ENCODE assay signal across 23 cellular contexts in the genomic region with DNA sequence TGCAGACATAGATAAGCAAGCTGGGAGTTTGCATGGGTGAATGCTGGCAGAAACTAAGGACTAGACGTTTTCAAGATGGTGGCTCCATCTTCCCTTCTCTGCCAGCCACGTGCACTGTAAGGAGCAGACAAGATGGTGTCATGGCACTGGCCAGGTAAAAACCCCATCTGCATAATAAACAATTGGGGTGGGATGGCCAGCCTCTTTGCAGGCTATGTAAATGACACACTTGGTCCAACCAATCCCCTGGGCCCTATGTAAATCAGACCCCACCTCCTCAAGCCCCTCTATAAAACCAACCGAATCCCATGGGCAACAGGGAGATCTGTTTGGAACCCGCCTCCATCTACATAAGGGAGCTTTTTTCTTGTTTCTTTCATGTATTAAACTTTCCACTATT. TPM values are rescaled to one million over a fixed set of nuclear protein-coding genes. Genes with fewer than 3 reads are reported as not detected.
DNase-seq lines count a peak whose midpoint lies in the region; ATAC-seq and TF ChIP-seq lines count a peak whose summit lies in the region.
"Had no signal": no experiment of that assay in that cellular context is flagged by ENCODE, and none has a peak within 500 bp of the region (broad histone marks: within the 10 kb centered on the region; RNA-seq: fewer than 3 reads in every experiment).

No MANE protein-coding gene starts in this region.

- H3K9me3 ChIP-seq in BE2C: no peaks in the 10 kb centered on the region

- H3K9me2 ChIP-seq in GM23338 (ENCODE audit: insufficient read depth): peaks cover 7% of the 10 kb centered on the region; the same call in 1 of the 2 replicates

- H3K4me3 Mint-ChIP-seq in GM23338: no peak overlapping the region
- H3K4me3 Mint-ChIP-seq in WTC11: no peak overlapping the region
- H3K4me3 Mint-ChIP-seq: CD4-positive, alpha-beta memory T cell; H9 had no signal

- CTCF ChIA-PET in WTC11 (lab: Charles Lee): interaction anchor here (2.3 kb wide), 1 partner anchor 51 kb away, joined by 10 read pairs; no protein-coding TSS in a partner anchor

- no peaks in the 10 kb centered on the region for H3K36me3 ChIP-seq in BE2C
- H3K36me3 ChIP-seq in GM23338 (ENCODE audit: insufficient read depth): no peaks in the 10 kb centered on the region

- H3F3A ChIP-seq in GM23338 (replicated peaks; ENCODE audit: low read depth): no peaks in the 10 kb centered on the region

- TF ChIP-seq CTCF in BE2C (IDR thresholded peaks at IDR 0.05; ENCODE audit: low read depth, low read length): no peak
- TF ChIP-seq CTCF in GM23338 (conservative IDR thresholded peaks at IDR 0.05; ENCODE audit: low read depth in 2 of 2): no peak
- no peak for TF ChIP-seq CTCF in WTC11 (IDR thresholded peaks at IDR 0.05)

- POLR2A ChIA-PET in WTC11 (lab: Charles Lee): no interaction called here

- peak overlapping the region; percentile 76; the same call in 1 of the 2 replicates for H2AFZ ChIP-seq in GM23338
- H2AFZ ChIP-seq: GM23248 had no signal

- no peaks in the 10 kb centered on the region for H3K79me2 ChIP-seq in GM23338 (replicated peaks; ENCODE audit: insufficient read depth)

- DNase-seq in BE2C: peak; percentile 5
- peak; percentile 36 for DNase-seq in GM23338 (ENCODE audit: low spot score)
- DNase-seq in WTC11 (ENCODE audit: low spot score): no peak
- DNase-seq in iPS DF 19.7 (ENCODE audit: low read depth, low spot score): peak; percentile 5
- DNase-seq in ecto neural progenitor cell (ENCODE audit: low spot score): no peak
- no peak for DNase-seq in T1000 (lab: John Stamatoyannopoulos, UW)
- DNase-seq: 8988T; ACHN; AML-193; C1 segment of cervical spinal cord; Calu3; CD4-positive, alpha-beta memory T cell; COR-L47; DMS53; DMS79 treated with DMSO at 0.1 percent for 48 hours; GM23248; H9 had no signal

- H3K9me3 Mint-ChIP-seq in GM23338 (peaks cover 90% of the 10 kb centered on the region), WTC11 (peaks cover 27% of the 10 kb centered on the region)

- H3K27ac ChIP-seq in GM23338 (ENCODE audit: low read depth): no peak overlapping the region
- H3K27ac ChIP-seq: A549, GM23248 had no signal

- H3K4me3 ChIP-seq in BE2C (ENCODE audit: low read depth, low read length) (no peak overlapping the region), GM23338 (no peak overlapping the region)
- H3K4me3 ChIP-seq: A549, GM23248 had no signal

- H3K27ac Mint-ChIP-seq in GM23338 (no peak overlapping the region), WTC11 (no peak overlapping the region)
- H3K27ac Mint-ChIP-seq: CD4-positive, alpha-beta memory T cell; H9 had no signal

- H3K36me3 Mint-ChIP-seq in GM23338 (ENCODE audit: low read depth) (no peaks in the 10 kb centered on the region), WTC11 (no peaks in the 10 kb centered on the region)
- H3K36me3 Mint-ChIP-seq: CD4-positive, alpha-beta memory T cell had no signal

- H4K20me1 ChIP-seq in GM23338 (replicated peaks; ENCODE audit: insufficient read depth): no peaks in the 10 kb centered on the region

- H3K4me1 Mint-ChIP-seq in GM23338 (no peaks in the 10 kb centered on the region; the same call in 2 of the 3 replicates), WTC11 (peaks cover 13% of the 10 kb centered on the region)
- H3K4me1 Mint-ChIP-seq: CD4-positive, alpha-beta memory T cell; H9 had no signal

- H3K4me1 ChIP-seq in BE2C (no peaks in the 10 kb centered on the region), GM23338 (ENCODE audit: insufficient read depth) (0 out of 2 replicates have a peak, but pooled peaks cover 6% of the 10 kb centered on the region)
- H3K4me1 ChIP-seq: A549 had no signal

- H3K27me3 Mint-ChIP-seq in GM23338 (ENCODE audit: insufficient read depth, low read depth, poor library complexity) (peaks cover 2% of the 10 kb centered on the region), WTC11 (ENCODE audit: low read depth) (peaks cover 11% of the 10 kb centered on the region)

- H3K27me3 ChIP-seq in BE2C (peaks cover 4% of the 10 kb centered on the region; the same call in 1 of the 2 replicates), GM23338 (ENCODE audit: insufficient read depth) (no peaks in the 10 kb centered on the region)

- H3K4me2 ChIP-seq in GM23338: no peak overlapping the region
- H3K4me2 ChIP-seq: A549 had no signal

- ATAC-seq in GM23338: no peak
- peak; percentile 59 for ATAC-seq in WTC11
- ATAC-seq in HG03175 (IDR thresholded peaks at IDR 0.05; ENCODE audit: unreplicated experiment): no peak
- ATAC-seq: A549, HCT116 had no signal

TF ChIP-seq in GM23338, 12 proteins besides CTCF, POLR2A, EP300 and RAD21 (continues in another document):
- TF ChIP-seq NANOG (IDR thresholded peaks at IDR 0.05; ENCODE audit: borderline replicate concordance): no peak
- no peak for TF ChIP-seq EZH2 (IDR thresholded peaks at IDR 0.05; ENCODE audit: low read depth, unreplicated experiment)
- no peak for TF ChIP-seq EZH2phosphoT487 (IDR thresholded peaks at IDR 0.05; ENCODE audit: unreplicated experiment)
- TF ChIP-seq ZNF114 (CRISPR knock-in tag; IDR thresholded peaks at IDR 0.05): no peak
- TF ChIP-seq, protein P1, sequence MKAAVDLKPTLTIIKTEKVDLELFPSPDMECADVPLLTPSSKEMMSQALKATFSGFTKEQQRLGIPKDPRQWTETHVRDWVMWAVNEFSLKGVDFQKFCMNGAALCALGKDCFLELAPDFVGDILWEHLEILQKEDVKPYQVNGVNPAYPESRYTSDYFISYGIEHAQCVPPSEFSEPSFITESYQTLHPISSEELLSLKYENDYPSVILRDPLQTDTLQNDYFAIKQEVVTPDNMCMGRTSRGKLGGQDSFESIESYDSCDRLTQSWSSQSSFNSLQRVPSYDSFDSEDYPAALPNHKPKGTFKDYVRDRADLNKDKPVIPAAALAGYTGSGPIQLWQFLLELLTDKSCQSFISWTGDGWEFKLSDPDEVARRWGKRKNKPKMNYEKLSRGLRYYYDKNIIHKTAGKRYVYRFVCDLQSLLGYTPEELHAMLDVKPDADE (IDR thresholded peaks at IDR 0.05): no peak
- no peak for TF ChIP-seq JUNB (IDR thresholded peaks at IDR 0.05; ENCODE audit: unreplicated experiment)

TF ChIP-seq in WTC11, 78 proteins besides CTCF, POLR2A, EP300 and RAD21 (continues in another document):
- no peak for TF ChIP-seq TEAD1 (CRISPR knock-in tag; IDR thresholded peaks at IDR 0.05)
- TF ChIP-seq FOXP4 (CRISPR knock-in tag; IDR thresholded peaks at IDR 0.05): no peak
- no peak for TF ChIP-seq ZNF423 (CRISPR knock-in tag; IDR thresholded peaks at IDR 0.05)
- no peak for TF ChIP-seq NFE2L1 (CRISPR knock-in tag; IDR thresholded peaks at IDR 0.05)
- TF ChIP-seq, protein P2, sequence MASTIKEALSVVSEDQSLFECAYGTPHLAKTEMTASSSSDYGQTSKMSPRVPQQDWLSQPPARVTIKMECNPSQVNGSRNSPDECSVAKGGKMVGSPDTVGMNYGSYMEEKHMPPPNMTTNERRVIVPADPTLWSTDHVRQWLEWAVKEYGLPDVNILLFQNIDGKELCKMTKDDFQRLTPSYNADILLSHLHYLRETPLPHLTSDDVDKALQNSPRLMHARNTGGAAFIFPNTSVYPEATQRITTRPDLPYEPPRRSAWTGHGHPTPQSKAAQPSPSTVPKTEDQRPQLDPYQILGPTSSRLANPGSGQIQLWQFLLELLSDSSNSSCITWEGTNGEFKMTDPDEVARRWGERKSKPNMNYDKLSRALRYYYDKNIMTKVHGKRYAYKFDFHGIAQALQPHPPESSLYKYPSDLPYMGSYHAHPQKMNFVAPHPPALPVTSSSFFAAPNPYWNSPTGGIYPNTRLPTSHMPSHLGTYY (CRISPR knock-in tag; IDR thresholded peaks at IDR 0.05): no peak

RNA-seq across cellular contexts. Expression of gene OR7A5, which starts 2.4 kb away (rescaled TPM):
- not detected for polyA plus RNA-seq in BE2C (2012; ENCODE audit: insufficient read depth, insufficient read length, low read depth)
- total RNA-seq in GM23338 (2014; rRNA removed; shearing (Covaris generic)): not detected in 2 replicates
- not detected in 2 replicates for polyA plus RNA-seq in GM23338 (2016; fragmentation: Nextera tagmentation; extraction: Ambion mirVana)
- total RNA-seq in WTC11 (2021): not detected in 3 replicates
- total RNA-seq: Calu3; CD4-positive, alpha-beta memory T cell; Daoy; GM23248; H4; H9 had no signal
- polyA plus RNA-seq: A549; BJ; CD4-positive, alpha-beta memory T cell; GM23248 had no signal

RNA-seq across cellular contexts. Expression of gene OR7C1, which starts 2.4 kb away (rescaled TPM):
- 0.28 TPM for polyA plus RNA-seq in BE2C (2012; ENCODE audit: insufficient read depth, insufficient read length, low read depth)
- not detected in 2 replicates for total RNA-seq in GM23338 (2014; rRNA removed; shearing (Covaris generic))
- polyA plus RNA-seq in GM23338 (2016; fragmentation: Nextera tagmentation; extraction: Ambion mirVana): 0.03 TPM in 2 replicates
- total RNA-seq in WTC11 (2021): not detected in 3 replicates
- total RNA-seq: Calu3; CD4-positive, alpha-beta memory T cell; Daoy; GM23248; H4; H9 had no signal
- polyA plus RNA-seq: A549; BJ; CD4-positive, alpha-beta memory T cell; GM23248 had no signal

RNA-seq across cellular contexts. Expression of gene OR7A10, which starts 11.3 kb away (rescaled TPM):
- not detected for polyA plus RNA-seq in BE2C (2012; ENCODE audit: insufficient read depth, insufficient read length, low read depth)
- total RNA-seq in GM23338 (2014; rRNA removed; shearing (Covaris generic)): not detected in 2 replicates
- polyA plus RNA-seq in GM23338 (2016; fragmentation: Nextera tagmentation; extraction: Ambion mirVana): not detected in 2 replicates
- not detected in 3 replicates for total RNA-seq in WTC11 (2021)
- total RNA-seq: Calu3; CD4-positive, alpha-beta memory T cell; Daoy; GM23248; H4; H9 had no signal
- polyA plus RNA-seq: A549; BJ; CD4-positive, alpha-beta memory T cell; GM23248 had no signal

RNA-seq across cellular contexts. Expression of gene OR7A17, which starts 48.5 kb away (rescaled TPM):
- polyA plus RNA-seq in BE2C (2012; ENCODE audit: insufficient read depth, insufficient read length, low read depth): not detected
- not detected in 2 replicates for total RNA-seq in GM23338 (2014; rRNA removed; shearing (Covaris generic))
- polyA plus RNA-seq in GM23338 (2016; fragmentation: Nextera tagmentation; extraction: Ambion mirVana): not detected in 2 replicates
- not detected in 3 replicates for total RNA-seq in WTC11 (2021)
- total RNA-seq: Calu3; CD4-positive, alpha-beta memory T cell; Daoy; GM23248; H4; H9 had no signal
- polyA plus RNA-seq: A549; BJ; CD4-positive, alpha-beta memory T cell; GM23248 had no signal

RNA-seq across cellular contexts. Expression of gene ADGRE2, which starts 59.0 kb away (rescaled TPM):
- not detected for polyA plus RNA-seq in BE2C (2012; ENCODE audit: insufficient read depth, insufficient read length, low read depth)
- total RNA-seq in GM23338 (2014; rRNA removed; shearing (Covaris generic)): 2.4 and 2.9 TPM in 2 replicates
- polyA plus RNA-seq in GM23338 (2016; fragmentation: Nextera tagmentation; extraction: Ambion mirVana): 2.3 and 2.4 TPM in 2 replicates
- total RNA-seq in WTC11 (2021): 3.0 to 4.0 TPM (median 3.2 TPM) in 3 replicates
- total RNA-seq: Calu3, GM23248 had no signal

Comparison
In these comparisons a context has a peak if more than half of its experiments do, and no peak if none do; other contexts are left out.
1. DNase-seq: peak in BE2C (single experiment), GM23338 (single experiment) and iPS DF 19.7 (single experiment); none in WTC11 (single experiment), ecto neural progenitor cell (single experiment) and T1000 (single experiment).